18 cellular contexts compared by ENCODE assay signal in genomic region chr22:43162412-43163150, GRCh38. TPM values are rescaled to one million over a fixed set of nuclear protein-coding genes. Genes with fewer than 3 reads are reported as not detected.
DNase-seq lines count a peak whose midpoint lies in the region; ATAC-seq, FAIRE-seq and TF ChIP-seq lines count a peak whose summit lies in the region.
"Had no signal": no experiment of that assay in that cellular context is flagged by ENCODE, and none has a peak within 500 bp of the region (broad histone marks: within the 10 kb centered on the region; RNA-seq: fewer than 3 reads in every experiment).

No MANE protein-coding gene starts in this region.

- H3K4me3 ChIP-seq in BLaER1 treated with 17β-estradiol and CSF1 and Interleukin-3, amounts not matched to agents 10 nM and 100 nM, result no peak overlapping the region
- H3K4me3 ChIP-seq in kidney (ENCODE audit: low read length in 2 of 2) (no peak overlapping the region), stomach (peak overlapping the region in 1 of 4 donors; percentile 6)
- H3K4me3 ChIP-seq: HAP-1 had no signal

- CTCF ChIA-PET in Calu3 (lab: Charles Lee), result no interaction called here

- H3K4me1 ChIP-seq in BLaER1 treated with 17β-estradiol and CSF1 and Interleukin-3, amounts not matched to agents 10 nM and 100 nM, result peaks cover 50 to 79% (median 67%) of the 10 kb centered on the region in 10 experiments
- H3K4me1 ChIP-seq in kidney (ENCODE audit: control insufficient read depth in 1 of 2, insufficient read depth in 1 of 2, low read depth in 1 of 2, low read length in 2 of 2) (peaks cover 0 to 8% of the 10 kb centered on the region in 2 donors), stomach (peaks cover 40 to 76% (median 55%) of the 10 kb centered on the region in 4 donors)
- H3K4me1 ChIP-seq: HAP-1 had no signal

- no peak overlapping the region for H3K27ac Mint-ChIP-seq in Calu3 (ENCODE audit: unreplicated experiment)
- H3K27ac Mint-ChIP-seq: HFFc6 had no signal

- no peaks in the 10 kb centered on the region for H3K27me3 Mint-ChIP-seq in Calu3 (ENCODE audit: unreplicated experiment)
- H3K27me3 Mint-ChIP-seq: CD4-positive, alpha-beta memory T cell had no signal

- DNase-seq in kidney (peak; percentile 71), stomach (no peak), Calu3 (no peak), NCI-H510A (lab: John Stamatoyannopoulos, UW) (no peak)
- DNase-seq: ACHN; CD4-positive, alpha-beta memory T cell; DMS153; DMS79 treated with DMSO at 0.1 percent for 48 hours; GDM1; HFFc6; KBM-7 had no signal

- peaks cover 48 to 77% (median 63%) of the 10 kb centered on the region in 11 experiments for H3K36me3 ChIP-seq in BLaER1 treated with 17β-estradiol and CSF1 and Interleukin-3, amounts not matched to agents 10 nM and 100 nM
- no peaks in the 10 kb centered on the region for H3K36me3 ChIP-seq in kidney (ENCODE audit: control insufficient read depth in 1 of 2, insufficient read depth in 2 of 2, low read length in 2 of 2)
- H3K36me3 ChIP-seq in stomach, result peaks cover 6 to 51% (median 44%) of the 10 kb centered on the region in 4 donors

- ATAC-seq in HG02759 (IDR thresholded peaks at IDR 0.05; ENCODE audit: unreplicated experiment), result no peak

- H3K36me3 Mint-ChIP-seq in Calu3 (ENCODE audit: insufficient read depth, unreplicated experiment), result peaks cover 82% of the 10 kb centered on the region

- WGBS in stomach, 5 donors, result 85 to 96% (median 92%) methylated on average over 22 to 24 of the region's 24 CpGs

- intact Hi-C loops in kidney (cut with DNase I) (no loop called here), stomach (cut with DNase I; ENCODE audit: low total_unique reads) (no loop called here), Calu3 (cut with micrococcal nuclease; ENCODE audit: unreplicated experiment) (no loop called here)

- no peak for TF ChIP-seq POLR2A in stomach (IDR thresholded peaks at IDR 0.05)

- peak overlapping the region; percentile 58 to 77 (median 66) for H3K4me2 ChIP-seq in BLaER1 treated with 17β-estradiol and CSF1 and Interleukin-3, amounts not matched to agents 10 nM and 100 nM

- H3K27ac ChIP-seq in BLaER1 treated with 17β-estradiol and CSF1 and Interleukin-3, amounts not matched to agents 10 nM and 100 nM, result no peak overlapping the region; a peak in 1 of 22 replicates
- H3K27ac ChIP-seq in VCaP, result peak overlapping the region; percentile 60; the same call in 1 of the 2 replicates
- H3K27ac ChIP-seq in kidney (ENCODE audit: low read depth in 2 of 2, low read length in 2 of 2), result no peak overlapping the region
- peak overlapping the region in 3 of 5 donors; percentile 56 to 67 (median 64) for H3K27ac ChIP-seq in stomach

- no peak for FAIRE-seq in kidney (lab: Jason Lieb, UNC)
- FAIRE-seq: D721Med, GM12892, H1 had no signal

- no peaks in the 10 kb centered on the region for H3K27me3 ChIP-seq in BLaER1 treated with 17β-estradiol and CSF1 and Interleukin-3, amounts not matched to agents 10 nM and 100 nM
- H3K27me3 ChIP-seq in stomach, result no peaks in the 10 kb centered on the region

- peaks cover 8% of the 10 kb centered on the region for H3K4me1 Mint-ChIP-seq in Calu3 (ENCODE audit: low read depth, unreplicated experiment)

- no peaks in the 10 kb centered on the region for H3K9me3 ChIP-seq in BLaER1 treated with 17β-estradiol and CSF1 and Interleukin-3, amounts not matched to agents 10 nM and 100 nM (replicated peaks in 1 of 11)
- no peaks in the 10 kb centered on the region for H3K9me3 ChIP-seq in kidney (ENCODE audit: control insufficient read depth in 1 of 2, low read length in 2 of 2)
- no peaks in the 10 kb centered on the region for H3K9me3 ChIP-seq in stomach
- H3K9me3 ChIP-seq: HAP-1 had no signal

- no TSS peak for BruUV-seq in Calu3 (replicated peaks; lab: Mats Ljungman, UMichigan)

- TF ChIP-seq EP300 in stomach (IDR thresholded peaks at IDR 0.05), result no peak

- H3K9ac ChIP-seq in BLaER1 treated with 17β-estradiol and CSF1 and Interleukin-3, amounts not matched to agents 10 nM and 100 nM, result peak overlapping the region in 2 of 11 experiments; percentile 32; a peak in 1 of 22 replicates
- no peak overlapping the region for H3K9ac ChIP-seq in kidney (ENCODE audit: low read length in 2 of 2)

- TF ChIP-seq CTCF in VCaP (conservative IDR thresholded peaks at IDR 0.05) (no peak), kidney (IDR thresholded peaks at IDR 0.05; ENCODE audit: borderline replicate concordance, extremely low read depth, insufficient read depth) (no peak), stomach (IDR thresholded peaks at IDR 0.05) (no peak), Calu3 (IDR thresholded peaks at IDR 0.05; ENCODE audit: unreplicated experiment) (no peak)

- H3K9me3 Mint-ChIP-seq in Calu3 (ENCODE audit: low read depth, unreplicated experiment), result no peaks in the 10 kb centered on the region
- H3K9me3 Mint-ChIP-seq: CD4-positive, alpha-beta memory T cell; HFFc6 had no signal

- H3K4me3 Mint-ChIP-seq in Calu3 (ENCODE audit: low read depth, unreplicated experiment), result no peak overlapping the region
- H3K4me3 Mint-ChIP-seq: CD4-positive, alpha-beta memory T cell; HFFc6 had no signal

- peaks cover 58 to 99% (median 81%) of the 10 kb centered on the region in 11 experiments for H4K20me1 ChIP-seq in BLaER1 treated with 17β-estradiol and CSF1 and Interleukin-3, amounts not matched to agents 10 nM and 100 nM

RNA-seq across cellular contexts. Expression of gene TSPO, which starts 11.2 kb away (rescaled TPM):
- 134 TPM for total RNA-seq in kidney
- 173 TPM for polyA plus RNA-seq in kidney (ENCODE audit: insufficient read depth, low read depth, low replicate concordance)
- 100 to 1,000 TPM; 198 to 421 (median 397) TPM for total RNA-seq in stomach
- polyA plus RNA-seq in stomach, result 100 to 1,000 TPM; 323 to 489 (median 362) TPM
- total RNA-seq in Calu3 (2022), result 185 and 195 TPM in 2 replicates

RNA-seq across cellular contexts. Expression of gene MCAT, which starts 19.4 kb away (rescaled TPM):
- total RNA-seq in kidney (24.8 TPM), stomach (100 to 1,000 TPM in 1 of 5 donors, 10 to 100 TPM in 3, not detected in 1; 11.7 to 197 (median 23.6) TPM), Calu3 (2022) (23.9 and 26.6 TPM in 2 replicates)
- polyA plus RNA-seq in kidney (ENCODE audit: insufficient read depth, low read depth, low replicate concordance) (74.7 TPM), stomach (10 to 100 TPM; 17.0 to 24.6 (median 17.8) TPM)

RNA-seq across cellular contexts. Expression of gene TTLL12, which starts 24.4 kb away (rescaled TPM):
- 26.3 TPM for total RNA-seq in kidney
- 11.5 TPM for polyA plus RNA-seq in kidney (ENCODE audit: insufficient read depth, low read depth, low replicate concordance)
- 10 to 100 TPM in 4 of 5 donors, 1 to 10 TPM in 1; 4.1 to 64.3 (median 18.7) TPM for total RNA-seq in stomach
- 10 to 100 TPM; 27.6 to 45.3 (median 32.7) TPM for polyA plus RNA-seq in stomach
- 63.4 and 69.6 TPM in 2 replicates for total RNA-seq in Calu3 (2022)

RNA-seq across cellular contexts. Expression of gene BIK, which starts 52.0 kb away (rescaled TPM):
- total RNA-seq in kidney (4.7 TPM), stomach (10 to 100 TPM in 2 of 5 donors, 1 to 10 TPM in 1, not detected in 2; 2.3 to 29.2 (median 13.5) TPM), Calu3 (2022) (37.9 and 43.1 TPM in 2 replicates)
- polyA plus RNA-seq in kidney (ENCODE audit: insufficient read depth, low read depth, low replicate concordance) (4.8 TPM), stomach (10 to 100 TPM; 12.8 to 25.5 (median 19.7) TPM)

Comparison
In these comparisons a context has a peak if more than half of its experiments do, and no peak if none do; other contexts are left out.
1. H3K27ac ChIP-seq: peak in VCaP (single experiment) and stomach (3 of 5); none in BLaER1 treated with 17β-estradiol and CSF1 and Interleukin-3, amounts not matched to agents 10 nM and 100 nM (0 of 11) and kidney (0 of 2).